ENCODE assay signal across 10 cellular contexts in the genomic region with DNA sequence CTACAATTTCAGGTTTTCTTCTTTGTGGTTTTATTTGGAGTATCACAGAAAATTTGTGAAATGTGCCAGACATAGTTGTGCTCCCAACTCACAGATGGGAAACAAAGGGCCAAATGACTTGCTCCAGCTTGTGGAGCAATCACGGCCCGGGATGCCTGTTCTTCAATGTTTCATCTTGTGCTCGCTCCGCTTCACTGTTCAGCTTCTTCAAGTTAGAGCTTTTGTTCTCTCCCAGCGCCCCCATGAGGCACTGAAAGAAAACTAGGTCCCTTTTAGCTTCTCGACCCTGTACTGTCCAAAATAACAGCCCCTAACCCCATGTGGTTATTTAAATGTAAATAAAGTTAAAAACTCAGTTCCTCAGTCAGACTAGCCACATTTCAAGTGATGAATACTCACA.
A peak's percentile ranks its signal among the peaks of the same experiment; 100 is the strongest.
DNase-seq lines count a peak whose midpoint lies in the region; ATAC-seq, FAIRE-seq and TF ChIP-seq lines count a peak whose summit lies in the region.
"Had no signal": no experiment of that assay in that cellular context is flagged by ENCODE, and none has a peak within 500 bp of the region (broad histone marks: within the 10 kb centered on the region; RNA-seq: fewer than 3 reads in every experiment).

No MANE protein-coding gene starts in this region.

- H3K36me3 ChIP-seq in DOHH2 (ENCODE audit: control insufficient read depth, low read length) (no peaks in the 10 kb centered on the region), keratinocyte (ENCODE audit: control insufficient read depth in 2 of 2, extremely low read depth in 1 of 2, insufficient read depth in 2 of 2, low read length in 2 of 2) (no peaks in the 10 kb centered on the region)
- H3K36me3 ChIP-seq: SJSA1 had no signal

- H3K4me1 ChIP-seq in DOHH2 (ENCODE audit: control insufficient read depth, low read length), result no peaks in the 10 kb centered on the region
- no peaks in the 10 kb centered on the region for H3K4me1 ChIP-seq in keratinocyte (ENCODE audit: control insufficient read depth, extremely low read depth, insufficient read depth, low read length)
- H3K4me1 ChIP-seq: SJSA1 had no signal

- no peak for FAIRE-seq in keratinocyte (lab: Jason Lieb, UNC)

- no peaks in the 10 kb centered on the region for H3F3A ChIP-seq in DOHH2 (ENCODE audit: control insufficient read depth, insufficient read depth)

- H3K9me2 ChIP-seq in DOHH2 (replicated peaks; ENCODE audit: control insufficient read depth, low read length), result no peaks in the 10 kb centered on the region

- H3K9me3 ChIP-seq in DOHH2 (ENCODE audit: control insufficient read depth, insufficient read depth, low read length) (no peaks in the 10 kb centered on the region), keratinocyte (ENCODE audit: control insufficient read depth, low read depth, low read length) (no peaks in the 10 kb centered on the region)
- H3K9me3 ChIP-seq: SJSA1 had no signal

- H3K27me3 Mint-ChIP-seq in activated CD8-positive, alpha-beta memory T cell treated with anti-CD3 and anti-CD28 coated beads, Interleukin-2, amount 10 ng/mL, durations not matched to agents 7 days and 5 days, result peaks cover 2% of the 10 kb centered on the region
- peaks cover 5% of the 10 kb centered on the region for H3K27me3 Mint-ChIP-seq in mesothelial cell of epicardium (ENCODE audit: low read depth)

- CTCF ChIA-PET in activated CD8-positive, alpha-beta memory T cell treated with anti-CD3 and anti-CD28 coated beads, Interleukin-2, amount 10 ng/mL, durations not matched to agents 7 days and 5 days (lab: Charles Lee), result no interaction called here

- H4K20me1 ChIP-seq in DOHH2 (ENCODE audit: control insufficient read depth, insufficient read depth, low read depth, low read length) (no peaks in the 10 kb centered on the region), keratinocyte (ENCODE audit: control insufficient read depth, extremely low read depth, insufficient read depth, low read length) (no peaks in the 10 kb centered on the region)

- no peaks in the 10 kb centered on the region for H3K9me3 Mint-ChIP-seq in activated CD8-positive, alpha-beta memory T cell treated with anti-CD3 and anti-CD28 coated beads, Interleukin-2, amount 10 ng/mL, durations not matched to agents 7 days and 5 days (ENCODE audit: low read depth)
- H3K9me3 Mint-ChIP-seq in mesothelial cell of epicardium, result peaks cover 11% of the 10 kb centered on the region
- H3K9me3 Mint-ChIP-seq: activated T-helper 2 cell treated with anti-CD3 and anti-CD28 coated beads, Interferon-gamma antibody, Interleukin-2, Interleukin-4, amounts not matched to agents 10 μg/mL and 5 μg/mL and 100 μg/mL, durations not matched to agents 14 hours and 24 hours and 36 hours had no signal

- no peaks in the 10 kb centered on the region for H3K4me1 Mint-ChIP-seq in activated CD8-positive, alpha-beta memory T cell treated with anti-CD3 and anti-CD28 coated beads, Interleukin-2, amount 10 ng/mL, durations not matched to agents 7 days and 5 days
- H3K4me1 Mint-ChIP-seq in mesothelial cell of epicardium, result no peaks in the 10 kb centered on the region

- H2AFZ ChIP-seq in keratinocyte (ENCODE audit: control insufficient read depth, low read length), result no peak overlapping the region

- DNase-seq in Kasumi-1 (lab: John Stamatoyannopoulos, UW), result peak; percentile 47 to 72
- DNase-seq in amniotic epithelial cell (ENCODE audit: low read depth), result peak; percentile 40
- DNase-seq in keratinocyte (ENCODE audit: low read depth, low spot score), result no peak
- DNase-seq in ureter (ENCODE audit: low spot score), result no peak
- DNase-seq in cerebellar cortex (ENCODE audit: low spot score), result no peak
- no peak for DNase-seq in activated CD8-positive, alpha-beta memory T cell treated with anti-CD3 and anti-CD28 coated beads, Interleukin-2, amount 10 ng/mL, durations not matched to agents 7 days and 5 days
- no peak for DNase-seq in mesothelial cell of epicardium (ENCODE audit: low spot score in 2 of 2, unreplicated experiment in 2 of 2)

- no peak overlapping the region for H3K4me3 Mint-ChIP-seq in activated CD8-positive, alpha-beta memory T cell treated with anti-CD3 and anti-CD28 coated beads, Interleukin-2, amount 10 ng/mL, durations not matched to agents 7 days and 5 days
- H3K4me3 Mint-ChIP-seq in mesothelial cell of epicardium, result no peak overlapping the region

- H3K27ac Mint-ChIP-seq in activated CD8-positive, alpha-beta memory T cell treated with anti-CD3 and anti-CD28 coated beads, Interleukin-2, amount 10 ng/mL, durations not matched to agents 7 days and 5 days, result no peak overlapping the region
- H3K27ac Mint-ChIP-seq in mesothelial cell of epicardium, result no peak overlapping the region
- H3K27ac Mint-ChIP-seq: activated T-helper 2 cell treated with anti-CD3 and anti-CD28 coated beads, Interferon-gamma antibody, Interleukin-2, Interleukin-4, amounts not matched to agents 10 μg/mL and 5 μg/mL and 100 μg/mL, durations not matched to agents 14 hours and 24 hours and 36 hours had no signal

- no peak for ATAC-seq in activated CD8-positive, alpha-beta memory T cell treated with anti-CD3 and anti-CD28 coated beads, Interleukin-2, amount 10 ng/mL, durations not matched to agents 7 days and 5 days

- no peaks in the 10 kb centered on the region for H3K9me1 ChIP-seq in keratinocyte (ENCODE audit: control insufficient read depth, extremely low read depth, insufficient read depth, low read length)

- TF ChIP-seq CTCF in DOHH2 (IDR thresholded peaks at IDR 0.05; ENCODE audit: low read depth, low read length, poor library complexity, severe bottlenecking), result peak; percentile 28
- TF ChIP-seq CTCF in keratinocyte (optimal IDR thresholded peaks at IDR 0.05 in 1 of 3, IDR thresholded peaks at IDR 0.05 in 1 of 3, conservative IDR thresholded peaks at IDR 0.05 in 1 of 3; ENCODE audit: extremely low read depth in 1 of 3, insufficient read depth in 2 of 3, low read length in 3 of 3), result peak; percentile 23 to 38 (median 37)
- no peak for TF ChIP-seq CTCF in mesothelial cell of epicardium (IDR thresholded peaks at IDR 0.05; ENCODE audit: unreplicated experiment)

- H3K27me3 ChIP-seq in DOHH2 (ENCODE audit: control insufficient read depth, low read length) (no peaks in the 10 kb centered on the region), keratinocyte (ENCODE audit: control insufficient read depth, extremely low read depth, insufficient read depth, low read length) (no peaks in the 10 kb centered on the region)
- H3K27me3 ChIP-seq: SJSA1 had no signal

- H3K36me3 Mint-ChIP-seq in activated CD8-positive, alpha-beta memory T cell treated with anti-CD3 and anti-CD28 coated beads, Interleukin-2, amount 10 ng/mL, durations not matched to agents 7 days and 5 days, result no peaks in the 10 kb centered on the region
- no peaks in the 10 kb centered on the region for H3K36me3 Mint-ChIP-seq in mesothelial cell of epicardium

- H3K27ac ChIP-seq in DOHH2 (ENCODE audit: low read depth, low read length), result no peak overlapping the region
- H3K27ac ChIP-seq in keratinocyte (ENCODE audit: control insufficient read depth, insufficient read depth, low read length), result no peak overlapping the region
- H3K27ac ChIP-seq: SJSA1 had no signal

- H3K9ac ChIP-seq in keratinocyte (ENCODE audit: control insufficient read depth, extremely low read depth, insufficient read depth, low read length), result no peak overlapping the region

- no peaks in the 10 kb centered on the region for H3K79me2 ChIP-seq in DOHH2 (ENCODE audit: control insufficient read depth, low read length)
- H3K79me2 ChIP-seq in keratinocyte (ENCODE audit: control insufficient read depth, insufficient read depth, low read length), result no peaks in the 10 kb centered on the region

- H3K4me2 ChIP-seq in DOHH2 (ENCODE audit: low read length) (no peak overlapping the region), keratinocyte (ENCODE audit: control insufficient read depth, extremely low read depth, insufficient read depth, low read depth, low read length) (no peak overlapping the region)

- dilution Hi-C loops in keratinocyte (cut with MboI; ENCODE audit: extremely low pct_ligation_motif_present, low sequenced_read_pairs), result no loop called here

- H3K4me3 ChIP-seq in DOHH2 (ENCODE audit: low read length), result no peak overlapping the region
- H3K4me3 ChIP-seq in keratinocyte (ENCODE audit: control insufficient read depth in 2 of 3, extremely low read depth in 1 of 3, insufficient read depth in 2 of 3, low read depth in 1 of 3, low read length in 3 of 3), result no peak overlapping the region
- H3K4me3 ChIP-seq: SJSA1 had no signal

Comparison
In these comparisons a context has a peak if more than half of its experiments do, and no peak if none do; other contexts are left out.
1. DNase-seq: peak in Kasumi-1 (2 of 2) and amniotic epithelial cell (single experiment); none in keratinocyte (single experiment), ureter (single experiment), cerebellar cortex (single experiment), activated CD8-positive, alpha-beta memory T cell treated with anti-CD3 and anti-CD28 coated beads, Interleukin-2, amount 10 ng/mL, durations not matched to agents 7 days and 5 days (single experiment) and mesothelial cell of epicardium (0 of 2).